Comparison of ENCODE assay signal across 8 cellular contexts in genomic region chr3:50616770-50617095, GRCh38.
DNase-seq lines count a peak whose midpoint lies in the region; ATAC-seq lines count a peak whose summit lies in the region.

No MANE protein-coding gene starts in this region.

- peak; percentile 57 for ATAC-seq in GM18873 (IDR thresholded peaks at IDR 0.05; ENCODE audit: low FRiP score, unreplicated experiment)
- peak; percentile 52 for ATAC-seq in HG03103 (IDR thresholded peaks at IDR 0.05; ENCODE audit: low read depth, unreplicated experiment)
- ATAC-seq in activated CD4-positive, CD25-positive, alpha-beta regulatory T cell treated with anti-CD3 and anti-CD28 coated beads, Interleukin-2, amount 50 U/mL, for 24 hours: peak; percentile 50 to 51

- DNase-seq in AG08395 (ENCODE audit: low spot score) (peak; percentile 97), NCI-H446 treated with DMSO at 0.1 percent for 48 hours (lab: John Stamatoyannopoulos, UW) (peak; percentile 50), cerebellar cortex (ENCODE audit: low spot score) (peak; percentile 85), kidney tubule cell (ENCODE audit: low spot score) (peak; percentile 92)
- DNase-seq in stimulated activated CD4-positive, alpha-beta T cell treated with anti-CD3 and anti-CD28 coated beads, Interleukin-1b, Interleukin-23, amount 100 ng/mL, for 1 hour (ENCODE audit: low read depth in 2 of 2): peak; percentile 85 to 94

Comparison
In these comparisons a context has a peak if more than half of its experiments do, and no peak if none do; other contexts are left out.
1. Peak in every context shown above with its lines: DNase-seq and ATAC-seq.